In the genomic region with DNA sequence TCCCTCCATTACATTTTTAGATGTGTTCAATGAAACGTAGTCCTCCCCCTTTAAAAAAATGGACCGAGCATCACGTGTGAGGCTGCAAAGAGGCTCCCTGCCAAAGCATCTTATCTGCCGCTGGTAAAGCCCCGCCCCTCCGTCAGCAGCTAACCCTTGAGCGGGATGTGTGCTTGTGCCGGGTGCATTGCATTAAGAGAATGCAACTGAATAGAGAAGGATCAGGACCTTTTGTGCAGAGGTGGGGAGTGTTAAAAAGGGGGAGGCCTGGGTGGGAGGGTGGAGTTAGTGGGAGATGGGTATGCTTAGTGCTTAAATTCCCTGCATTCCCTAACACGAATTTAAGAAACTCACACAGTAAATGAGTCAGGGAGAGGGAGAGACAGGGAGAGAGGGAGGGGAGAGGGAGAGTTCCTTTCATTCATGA, we compare ENCODE assay signal across 9 cellular contexts.
DNase-seq lines count a peak whose midpoint lies in the region; TF ChIP-seq lines count a peak whose summit lies in the region.
"Had no signal": no experiment of that assay in that cellular context is flagged by ENCODE, and none has a peak within 500 bp of the region (broad histone marks: within the 10 kb centered on the region; RNA-seq: fewer than 3 reads in every experiment).

No MANE protein-coding gene starts in this region.

- TF ChIP-seq CTCF in astrocyte of the spinal cord (IDR thresholded peaks at IDR 0.05; ENCODE audit: low read depth, low read length) (no peak), progenitor cell of endocrine pancreas (IDR thresholded peaks at IDR 0.05; ENCODE audit: unreplicated experiment) (no peak)

- DNase-seq in DMS79 treated with DMSO at 0.1 percent for 48 hours (lab: John Stamatoyannopoulos, UW) (peak; percentile 42), GM23248 (peak; percentile 91), NCI-H1105 (lab: John Stamatoyannopoulos, UW) (peak; percentile 78), astrocyte of the spinal cord (ENCODE audit: low read depth, low spot score) (peak; percentile 83), iPS-NIHi11 (ENCODE audit: low spot score) (peak; percentile 60), progenitor cell of endocrine pancreas (ENCODE audit: low spot score, unreplicated experiment) (no peak)
- DNase-seq in T-helper 2 cell treated with Interferon-gamma antibody and Interleukin-4, amounts not matched to agents 5 μg/mL and 100 μg/mL, for 36 hours (ENCODE audit: low spot score) = peak; percentile 39
- DNase-seq in stimulated activated CD4-positive, alpha-beta T cell treated with anti-CD3 and anti-CD28 coated beads, Interleukin-15, amount 100 ng/mL, for 1 hour (ENCODE audit: low read depth in 1 of 2, low spot score in 1 of 2) = peak; percentile 6 to 13

- H3K27me3 Mint-ChIP-seq in T-helper 2 cell treated with Interferon-gamma antibody and Interleukin-4, amounts not matched to agents 5 μg/mL and 100 μg/mL, for 36 hours (ENCODE audit: low read depth) = no peaks in the 10 kb centered on the region
- H3K27me3 Mint-ChIP-seq in progenitor cell of endocrine pancreas = no peaks in the 10 kb centered on the region

- 1 to 4% methylated on average over 9 of the region's 9 CpGs for WGBS in GM23248 (ENCODE audit: low coverage in 1 of 2, low lambda C conversion rate in 2 of 2, missing lambda C conversion rate in 2 of 2), 2 experiments

- peaks cover 25% of the 10 kb centered on the region for H3K4me1 ChIP-seq in GM23248 (ENCODE audit: insufficient read depth)

- H3K9me3 Mint-ChIP-seq in T-helper 2 cell treated with Interferon-gamma antibody and Interleukin-4, amounts not matched to agents 5 μg/mL and 100 μg/mL, for 36 hours = no peaks in the 10 kb centered on the region
- H3K9me3 Mint-ChIP-seq in progenitor cell of endocrine pancreas (ENCODE audit: low read depth) = peaks cover 7% of the 10 kb centered on the region

- H3K4me3 ChIP-seq in GM23248 = peak overlapping the region; percentile 67
- H3K4me3 ChIP-seq in astrocyte of the spinal cord (ENCODE audit: low read depth, low read length) = peak overlapping the region; percentile 7

- H3K27ac Mint-ChIP-seq in T-helper 2 cell treated with Interferon-gamma antibody and Interleukin-4, amounts not matched to agents 5 μg/mL and 100 μg/mL, for 36 hours = peak overlapping the region; percentile 65
- no peak overlapping the region for H3K27ac Mint-ChIP-seq in progenitor cell of endocrine pancreas

- H3K36me3 Mint-ChIP-seq in T-helper 2 cell treated with Interferon-gamma antibody and Interleukin-4, amounts not matched to agents 5 μg/mL and 100 μg/mL, for 36 hours (ENCODE audit: low read depth) = no peaks in the 10 kb centered on the region
- H3K36me3 Mint-ChIP-seq in progenitor cell of endocrine pancreas (ENCODE audit: insufficient read depth) = peaks cover 3% of the 10 kb centered on the region

- H3K27me3 ChIP-seq in GM23248 (replicated peaks; ENCODE audit: insufficient read depth) = no peaks in the 10 kb centered on the region

- H3K4me2 ChIP-seq in GM23248 (ENCODE audit: unreplicated experiment) = peak overlapping the region; percentile 78

- H3K9me2 ChIP-seq in GM23248 (ENCODE audit: insufficient read depth) = no peaks in the 10 kb centered on the region

- H3K9ac ChIP-seq in GM23248 = peak overlapping the region; percentile 57; the same call in 1 of the 2 replicates

- peaks cover 78% of the 10 kb centered on the region for H3K79me2 ChIP-seq in GM23248 (ENCODE audit: insufficient read depth)

- H3K4me3 Mint-ChIP-seq in T-helper 2 cell treated with Interferon-gamma antibody and Interleukin-4, amounts not matched to agents 5 μg/mL and 100 μg/mL, for 36 hours = peak overlapping the region; percentile 80
- H3K4me3 Mint-ChIP-seq in progenitor cell of endocrine pancreas (ENCODE audit: low read depth) = no peak overlapping the region

- H3K9me3 ChIP-seq in GM23248 (ENCODE audit: low read depth) = no peaks in the 10 kb centered on the region

- H3F3A ChIP-seq in GM23248 (ENCODE audit: insufficient read depth) = peaks cover 10% of the 10 kb centered on the region; the same call in 1 of the 2 replicates

- peaks cover 30% of the 10 kb centered on the region for H3K4me1 Mint-ChIP-seq in T-helper 2 cell treated with Interferon-gamma antibody and Interleukin-4, amounts not matched to agents 5 μg/mL and 100 μg/mL, for 36 hours (ENCODE audit: low read depth)
- H3K4me1 Mint-ChIP-seq in progenitor cell of endocrine pancreas (ENCODE audit: low read depth) = peaks cover 9% of the 10 kb centered on the region

- in situ Hi-C loops in GM23248 (cut with MboI) = no loop called here
- in situ Hi-C loops in astrocyte of the spinal cord (cut with HindIII; ENCODE audit: low sequenced_read_pairs) = no loop called here

- H3K27ac ChIP-seq in GM23248 = peak overlapping the region; percentile 48
- H3K27ac ChIP-seq: VCaP had no signal

- H4K20me1 ChIP-seq in GM23248 (ENCODE audit: insufficient read depth) = no peaks in the 10 kb centered on the region

- H2AFZ ChIP-seq in GM23248 = peak overlapping the region; percentile 58; the same call in 1 of the 2 replicates

- no peaks in the 10 kb centered on the region for H3K36me3 ChIP-seq in GM23248 (ENCODE audit: low read depth)
